ENCODE assay signal across 9 cellular contexts in genomic region chr5:174723315-174723978, GRCh38. TPM values are rescaled to one million over a fixed set of nuclear protein-coding genes. Genes with fewer than 3 reads are reported as not detected.
A peak's percentile ranks its signal among the peaks of the same experiment; 100 is the strongest.
DNase-seq lines count a peak whose midpoint lies in the region; ATAC-seq and TF ChIP-seq lines count a peak whose summit lies in the region.
"Had no signal": no experiment of that assay in that cellular context is flagged by ENCODE, and none has a peak within 500 bp of the region (broad histone marks: within the 10 kb centered on the region; RNA-seq: fewer than 3 reads in every experiment).

No MANE protein-coding gene starts in this region.

- no peak for ATAC-seq in HG02870 (IDR thresholded peaks at IDR 0.05; ENCODE audit: unreplicated experiment)

- H3K9ac ChIP-seq in SK-N-MC (ENCODE audit: insufficient read length) = no peak overlapping the region
- no peak overlapping the region for H3K9ac ChIP-seq in rectal smooth muscle tissue (ENCODE audit: low read length)

- peaks cover 3% of the 10 kb centered on the region for H3K4me1 ChIP-seq in rectal smooth muscle tissue (ENCODE audit: control insufficient read depth, insufficient read depth, low read length)

- H3K27me3 ChIP-seq in rectal smooth muscle tissue (ENCODE audit: control insufficient read depth, insufficient read depth, low read length) = peaks cover 22% of the 10 kb centered on the region

- H3K36me3 ChIP-seq in SK-N-MC (ENCODE audit: insufficient read depth, low read length) (no peaks in the 10 kb centered on the region), rectal smooth muscle tissue (ENCODE audit: control insufficient read depth, insufficient read depth, low read length) (no peaks in the 10 kb centered on the region)

- H3K9me3 ChIP-seq in SK-N-MC (ENCODE audit: low read depth, low read length) = no peaks in the 10 kb centered on the region

- POLR2A ChIA-PET in HEK293T (lab: Yijun Ruan, JAX) = no interaction called here

- DNase-seq in ELF-1 (ENCODE audit: low read depth, low spot score) (peak; percentile 30), SK-N-MC (ENCODE audit: low read depth, low spot score) (no peak), fibroblast of villous mesenchyme (ENCODE audit: low read depth) (no peak), HK-2 (ENCODE audit: unreplicated experiment) (no peak), HEK293T (ENCODE audit: extremely low spot score) (no peak), COR-L47 (lab: John Stamatoyannopoulos, UW) (no peak)

- H3K4me3 ChIP-seq in SK-N-MC (peak overlapping the region; percentile 95), fibroblast of villous mesenchyme (ENCODE audit: low read depth, low read length) (peak overlapping the region; percentile 76), rectal smooth muscle tissue (ENCODE audit: low read length) (peak overlapping the region; percentile 59)

- no peak overlapping the region for H3K27ac ChIP-seq in SK-N-MC
- no peak overlapping the region for H3K27ac ChIP-seq in rectal smooth muscle tissue (ENCODE audit: low read depth, low read length)

- CTCF ChIA-PET in HEK293T (lab: Yijun Ruan, JAX) = no interaction called here

- TF ChIP-seq CTCF in fibroblast of villous mesenchyme (IDR thresholded peaks at IDR 0.05; ENCODE audit: insufficient read depth, low read depth, low read length) = no peak

TF ChIP-seq in HEK293T, 16 proteins besides CTCF, POLR2A, EP300 and RAD21:
- TF ChIP-seq FOXA1 (IDR thresholded peaks at IDR 0.05) (no peak), SUZ12 (IDR thresholded peaks at IDR 0.05) (no peak), FOXM1 (IDR thresholded peaks at IDR 0.05; ENCODE audit: borderline replicate concordance) (no peak), FOXK2 (IDR thresholded peaks at IDR 0.05) (no peak), CTBP1 (IDR thresholded peaks at IDR 0.05; ENCODE audit: borderline replicate concordance) (no peak), ARNT (IDR thresholded peaks at IDR 0.05) (no peak), LEF1 (IDR thresholded peaks at IDR 0.05; ENCODE audit: borderline replicate concordance) (no peak), ELF4 (IDR thresholded peaks at IDR 0.05) (no peak)

RNA-seq across cellular contexts. Expression of gene MSX2, which starts 0.9 kb away (rescaled TPM):
- 0.32 and 0.43 TPM in 2 replicates for total RNA-seq in fibroblast of villous mesenchyme
- total RNA-seq: T-helper 1 cell treated with Interleukin-12 subunit alpha and Interleukin-12 subunit beta and Interleukin-4 antibody, amounts not matched to agents 30 ng/mL and 1 ng/mL, for 36 hours had no signal
